1 cellular context compared by ENCODE assay signal in genomic region chr5:53109436-53110127, GRCh38.
TF ChIP-seq lines count a peak whose summit lies in the region.

TSS of gene MOCS2 (minus strand) at chr5:53109757. CDS start at chr5:53107174, 2,583 bp downstream.

TF ChIP-seq in H1, 55 proteins besides CTCF, POLR2A, EP300 and RAD21:
- TF ChIP-seq KDM5A (IDR thresholded peaks at IDR 0.05; ENCODE audit: low read length) (no peak), SIX5 (IDR thresholded peaks at IDR 0.05; ENCODE audit: low read depth, low read length) (no peak), POLR2AphosphoS5 (IDR thresholded peaks at IDR 0.05; ENCODE audit: low read depth, low read length) (peak; percentile 61; the same call in 1 of the 2 replicates), ZNF274 (IDR thresholded peaks at IDR 0.05; ENCODE audit: borderline replicate concordance, extremely low read depth, low read length) (no peak), E2F6 (IDR thresholded peaks at IDR 0.05) (peak; percentile 85), EGR1 (IDR thresholded peaks at IDR 0.05; ENCODE audit: borderline replicate concordance, low read depth, low read length) (peak; percentile 18; the same call in 1 of the 2 replicates), TAF1 (IDR thresholded peaks at IDR 0.05; ENCODE audit: low read depth, low read length) (peak; percentile 64; the same call in 1 of the 2 replicates), SIN3A (conservative IDR thresholded peaks at IDR 0.05 in 1 of 2, IDR thresholded peaks at IDR 0.05 in 1 of 2; ENCODE audit: low read depth in 1 of 2, low read length in 2 of 2) (no peak; a peak in 2 of 4 replicates), BCL11A (IDR thresholded peaks at IDR 0.05; ENCODE audit: low read depth in 2 of 2, low read length in 2 of 2) (no peak), ASH2L (IDR thresholded peaks at IDR 0.05; ENCODE audit: low read length) (peak; percentile 30), KDM4A (IDR thresholded peaks at IDR 0.05; ENCODE audit: low read depth, low read length, severe bottlenecking) (peak; percentile 91), SAP30 (IDR thresholded peaks at IDR 0.05; ENCODE audit: insufficient read depth, insufficient replicate concordance, low read length) (no peak), PHF8 (conservative IDR thresholded peaks at IDR 0.05; ENCODE audit: low read depth, low read length) (peak; percentile 57; the same call in 1 of the 2 replicates), HDAC2 (IDR thresholded peaks at IDR 0.05; ENCODE audit: borderline replicate concordance in 1 of 2, low read depth in 2 of 2, low read length in 2 of 2) (peak in 1 of 2 experiments; percentile 2; a peak in 1 of 4 replicates), TBP (IDR thresholded peaks at IDR 0.05; ENCODE audit: low read depth, low read length) (peak; percentile 24; the same call in 1 of the 2 replicates), NRF1 (IDR thresholded peaks at IDR 0.05; ENCODE audit: low read depth, low read length) (peak; percentile 89), YY1 (IDR thresholded peaks at IDR 0.05; ENCODE audit: low read depth, low read length) (no peak), MAX (IDR thresholded peaks at IDR 0.05) (peak; percentile 83)
